Comparison of ENCODE assay signal across 8 cellular contexts in the genomic region with DNA sequence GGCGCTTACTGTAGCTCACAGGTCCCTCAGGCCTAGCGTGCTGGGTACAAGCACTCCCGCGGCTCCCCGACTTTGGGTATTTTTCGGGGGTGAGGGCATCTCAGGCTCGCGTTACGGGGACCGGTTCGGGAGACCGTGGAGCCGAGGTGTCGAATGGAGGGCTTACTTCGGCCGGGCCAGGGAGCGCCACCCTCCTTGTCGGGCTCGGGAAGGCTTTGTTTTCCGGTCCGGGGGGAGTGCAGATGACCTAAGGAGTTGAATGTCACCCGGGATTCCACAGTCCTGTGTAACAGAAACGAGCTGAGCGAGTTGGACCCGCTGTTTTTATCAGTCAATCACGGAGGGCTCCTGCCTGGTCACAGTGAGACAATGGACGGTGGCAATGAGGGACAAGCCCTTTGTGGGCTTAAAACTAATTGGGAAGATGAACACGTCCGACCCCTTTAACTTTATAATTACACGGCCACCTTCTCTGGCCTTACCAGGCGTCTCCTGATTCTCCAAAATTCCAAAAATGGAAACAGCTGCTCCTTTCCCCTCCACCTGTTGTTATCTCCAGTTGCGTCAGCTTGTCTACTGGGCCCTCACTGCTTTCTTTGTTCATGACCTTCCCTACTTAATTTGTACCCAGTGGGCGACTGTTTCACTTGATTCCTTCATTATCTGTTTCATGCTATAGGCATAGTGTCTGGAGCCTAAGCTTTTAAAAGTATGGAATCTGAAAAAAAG. TPM values are rescaled to one million over a fixed set of nuclear protein-coding genes. Genes with fewer than 3 reads are reported as not detected.
A peak's percentile ranks its signal among the peaks of the same experiment; 100 is the strongest.
DNase-seq lines count a peak whose midpoint lies in the region; ATAC-seq and TF ChIP-seq lines count a peak whose summit lies in the region.

No MANE protein-coding gene starts in this region.

- no peak for TF ChIP-seq CTCF in AG04450 (IDR thresholded peaks at IDR 0.05; ENCODE audit: low read depth, low read length)
- TF ChIP-seq CTCF in LNCaP clone FGC (IDR thresholded peaks at IDR 0.05; ENCODE audit: control insufficient read depth, extremely low read depth, insufficient read depth), result no peak
- TF ChIP-seq CTCF in dorsolateral prefrontal cortex (IDR thresholded peaks at IDR 0.05 in 54 of 56, conservative IDR thresholded peaks at IDR 0.05 in 2 of 56; ENCODE audit: low read depth in 1 of 56, partially characterized antibody in 56 of 56), result peak in 12 of 56 donors; percentile 4 to 43 (median 12)

- peak overlapping the region; percentile 91 for H3K27ac ChIP-seq in AG04450 (ENCODE audit: low read depth, low read length)
- peak overlapping the region in 57 of 59 donors; percentile 72 to 99 (median 95) for H3K27ac ChIP-seq in dorsolateral prefrontal cortex

- peak overlapping the region; percentile 87 for H3K4me3 ChIP-seq in AG04450 (ENCODE audit: low read depth, low read length)
- H3K4me3 ChIP-seq in LNCaP clone FGC (ENCODE audit: low read depth, low read length), result peak overlapping the region; percentile 71
- peak overlapping the region; percentile 51 to 95 (median 78) for H3K4me3 ChIP-seq in dorsolateral prefrontal cortex

- CTCF ChIA-PET in AG04450 (lab: Charles Lee), result interaction anchor here (0.6 to 4.2 kb wide), 35 partner anchors 9 to 696 kb away, joined by 3 to 38 read pairs (median 5); a partner anchor contains a TSS

- intact Hi-C loops in dorsolateral prefrontal cortex (cut with DNase I), result loop anchor here (2.0 to 5.0 kb wide), 4 partner anchors 56 to 245 kb away; a partner anchor contains a TSS

- DNase-seq in AG04450 (ENCODE audit: low read depth, low spot score) (no peak), LNCaP clone FGC (ENCODE audit: low read depth) (no peak), dorsolateral prefrontal cortex (peak in 1 of 10 donors; percentile 30), myocyte (ENCODE audit: low read depth) (peak; percentile 83), amygdala (lab: John Stamatoyannopoulos, UW) (no peak), retina (no peak)

- no peaks in the 10 kb centered on the region; the same call in 1 of the 2 replicates for H3K9me3 ChIP-seq in AG04450 (ENCODE audit: control insufficient read depth, insufficient read depth, low read length)

- H3K27me3 ChIP-seq in AG04450 (ENCODE audit: control insufficient read depth, insufficient read depth, low read length) (peaks cover 10% of the 10 kb centered on the region), dorsolateral prefrontal cortex (no peaks in the 10 kb centered on the region)

- POLR2A ChIA-PET in AG04450 (lab: Yijun Ruan, JAX), result interaction anchor here (1.0 kb wide), 1 partner anchor 162 kb away, joined by 3 read pairs; no protein-coding TSS in a partner anchor

- no peak for ATAC-seq in HG02938 (IDR thresholded peaks at IDR 0.05; ENCODE audit: unreplicated experiment)
- no peak for ATAC-seq in GM21367 (IDR thresholded peaks at IDR 0.05; ENCODE audit: unreplicated experiment)

RNA-seq across cellular contexts. Expression of a gene that starts 0.9 kb away (rescaled TPM):
- polyA plus RNA-seq in AG04450 (2011; rRNA removed), result 3.5 and 4.8 TPM in 2 replicates
- 3.1 and 3.6 TPM in 2 replicates for polyA minus RNA-seq in AG04450 (2011; rRNA and poly(A)+ RNA removed)
- total RNA-seq in dorsolateral prefrontal cortex (10 to 100 TPM in 18 of 120 experiments, 1 to 10 TPM in 102; 2.8 to 18.7 (median 7.3) TPM), myocyte (14.4 and 17.1 TPM in 2 replicates)
- polyA plus RNA-seq in myocyte (2012), result 8.0 TPM
